1 cellular context compared by ENCODE assay signal in the genomic region with DNA sequence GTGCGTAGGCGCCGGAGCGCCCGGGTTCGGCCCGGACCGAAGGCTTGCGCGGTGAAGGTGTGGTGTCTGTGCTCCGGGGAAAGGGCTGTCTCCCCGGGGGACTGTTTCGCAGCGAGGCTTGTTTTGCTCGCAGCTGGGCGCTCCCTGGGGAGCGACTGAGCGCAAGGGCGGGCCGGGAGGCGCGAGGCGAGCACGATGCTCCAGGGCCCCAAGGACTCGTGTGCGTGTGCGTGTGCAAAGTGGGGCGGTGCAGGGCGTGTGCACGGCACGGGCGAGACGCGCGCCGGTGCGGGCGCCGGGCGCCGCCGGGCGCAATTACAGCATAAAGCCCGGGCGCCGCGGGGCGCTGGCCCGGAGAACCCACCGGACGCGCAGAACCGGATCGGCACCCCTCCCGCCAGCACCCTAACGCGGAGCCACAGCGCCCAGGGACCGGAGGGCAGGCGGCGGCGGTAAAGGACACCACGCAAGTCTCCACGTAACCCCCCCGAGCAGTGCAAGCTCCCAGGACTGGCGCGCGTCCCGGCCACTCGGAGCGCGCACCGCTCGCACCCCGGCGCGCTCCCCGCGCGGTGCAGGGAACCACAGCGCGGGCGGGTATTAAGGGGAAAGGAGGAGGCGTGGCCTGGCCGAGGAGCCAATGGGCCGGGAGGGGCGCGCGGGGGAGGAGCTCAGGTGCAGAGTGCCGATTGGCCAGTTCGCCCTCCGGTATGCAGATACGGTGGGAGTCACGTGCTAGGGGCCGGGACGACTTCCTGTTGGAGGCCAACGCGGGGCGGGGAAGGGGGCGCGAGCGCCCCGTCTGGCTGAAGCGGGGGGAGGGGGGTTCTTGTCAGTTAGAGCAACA.
A peak's percentile ranks its signal among the peaks of the same experiment; 100 is the strongest.
TF ChIP-seq lines count a peak whose summit lies in the region.

A gene with protein sequence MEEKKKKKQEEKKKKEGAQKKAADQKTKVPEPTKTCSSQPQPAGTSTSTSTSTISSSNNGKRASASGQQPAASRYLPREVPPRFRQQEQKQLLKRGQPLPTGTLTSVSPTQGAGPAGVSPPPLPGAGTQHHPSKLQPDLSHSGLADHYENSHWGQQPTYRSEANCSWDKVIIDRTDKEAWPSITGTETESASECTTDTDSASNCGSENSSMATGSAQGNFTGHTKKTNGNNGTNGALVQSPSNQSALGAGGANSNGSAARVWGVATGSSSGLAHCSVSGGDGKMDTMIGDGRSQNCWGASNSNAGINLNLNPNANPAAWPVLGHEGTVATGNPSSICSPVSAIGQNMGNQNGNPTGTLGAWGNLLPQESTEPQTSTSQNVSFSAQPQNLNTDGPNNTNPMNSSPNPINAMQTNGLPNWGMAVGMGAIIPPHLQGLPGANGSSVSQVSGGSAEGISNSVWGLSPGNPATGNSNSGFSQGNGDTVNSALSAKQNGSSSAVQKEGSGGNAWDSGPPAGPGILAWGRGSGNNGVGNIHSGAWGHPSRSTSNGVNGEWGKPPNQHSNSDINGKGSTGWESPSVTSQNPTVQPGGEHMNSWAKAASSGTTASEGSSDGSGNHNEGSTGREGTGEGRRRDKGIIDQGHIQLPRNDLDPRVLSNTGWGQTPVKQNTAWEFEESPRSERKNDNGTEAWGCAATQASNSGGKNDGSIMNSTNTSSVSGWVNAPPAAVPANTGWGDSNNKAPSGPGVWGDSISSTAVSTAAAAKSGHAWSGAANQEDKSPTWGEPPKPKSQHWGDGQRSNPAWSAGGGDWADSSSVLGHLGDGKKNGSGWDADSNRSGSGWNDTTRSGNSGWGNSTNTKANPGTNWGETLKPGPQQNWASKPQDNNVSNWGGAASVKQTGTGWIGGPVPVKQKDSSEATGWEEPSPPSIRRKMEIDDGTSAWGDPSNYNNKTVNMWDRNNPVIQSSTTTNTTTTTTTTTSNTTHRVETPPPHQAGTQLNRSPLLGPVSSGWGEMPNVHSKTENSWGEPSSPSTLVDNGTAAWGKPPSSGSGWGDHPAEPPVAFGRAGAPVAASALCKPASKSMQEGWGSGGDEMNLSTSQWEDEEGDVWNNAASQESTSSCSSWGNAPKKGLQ (N-terminal part only) (plus strand): TSS at position 835 of the 847 bp plus-strand sequence. CDS start 45,504 bp downstream, outside the sequence.

TF ChIP-seq in K562, 482 proteins besides CTCF, POLR2A, EP300 and RAD21 (continued from another document and continues in another):
- TF ChIP-seq, protein P1, sequence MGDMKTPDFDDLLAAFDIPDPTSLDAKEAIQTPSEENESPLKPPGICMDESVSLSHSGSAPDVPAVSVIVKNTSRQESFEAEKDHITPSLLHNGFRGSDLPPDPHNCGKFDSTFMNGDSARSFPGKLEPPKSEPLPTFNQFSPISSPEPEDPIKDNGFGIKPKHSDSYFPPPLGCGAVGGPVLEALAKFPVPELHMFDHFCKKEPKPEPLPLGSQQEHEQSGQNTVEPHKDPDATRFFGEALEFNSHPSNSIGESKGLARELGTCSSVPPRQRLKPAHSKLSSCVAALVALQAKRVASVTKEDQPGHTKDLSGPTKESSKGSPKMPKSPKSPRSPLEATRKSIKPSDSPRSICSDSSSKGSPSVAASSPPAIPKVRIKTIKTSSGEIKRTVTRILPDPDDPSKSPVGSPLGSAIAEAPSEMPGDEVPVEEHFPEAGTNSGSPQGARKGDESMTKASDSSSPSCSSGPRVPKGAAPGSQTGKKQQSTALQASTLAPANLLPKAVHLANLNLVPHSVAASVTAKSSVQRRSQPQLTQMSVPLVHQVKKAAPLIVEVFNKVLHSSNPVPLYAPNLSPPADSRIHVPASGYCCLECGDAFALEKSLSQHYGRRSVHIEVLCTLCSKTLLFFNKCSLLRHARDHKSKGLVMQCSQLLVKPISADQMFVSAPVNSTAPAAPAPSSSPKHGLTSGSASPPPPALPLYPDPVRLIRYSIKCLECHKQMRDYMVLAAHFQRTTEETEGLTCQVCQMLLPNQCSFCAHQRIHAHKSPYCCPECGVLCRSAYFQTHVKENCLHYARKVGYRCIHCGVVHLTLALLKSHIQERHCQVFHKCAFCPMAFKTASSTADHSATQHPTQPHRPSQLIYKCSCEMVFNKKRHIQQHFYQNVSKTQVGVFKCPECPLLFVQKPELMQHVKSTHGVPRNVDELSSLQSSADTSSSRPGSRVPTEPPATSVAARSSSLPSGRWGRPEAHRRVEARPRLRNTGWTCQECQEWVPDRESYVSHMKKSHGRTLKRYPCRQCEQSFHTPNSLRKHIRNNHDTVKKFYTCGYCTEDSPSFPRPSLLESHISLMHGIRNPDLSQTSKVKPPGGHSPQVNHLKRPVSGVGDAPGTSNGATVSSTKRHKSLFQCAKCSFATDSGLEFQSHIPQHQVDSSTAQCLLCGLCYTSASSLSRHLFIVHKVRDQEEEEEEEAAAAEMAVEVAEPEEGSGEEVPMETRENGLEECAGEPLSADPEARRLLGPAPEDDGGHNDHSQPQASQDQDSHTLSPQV (IDR thresholded peaks at IDR 0.05), result no peak; the same call in 1 of the 2 replicates
- TF ChIP-seq CC2D1A (IDR thresholded peaks at IDR 0.05) (no peak), ZNF584 (CRISPR knock-in tag; IDR thresholded peaks at IDR 0.05; ENCODE audit: low read depth) (no peak), SETDB1 (IDR thresholded peaks at IDR 0.05; ENCODE audit: low read length) (no peak), HDAC3 (IDR thresholded peaks at IDR 0.05; ENCODE audit: borderline replicate concordance, partially characterized antibody) (no peak), ZNF785 (CRISPR knock-in tag; IDR thresholded peaks at IDR 0.05) (no peak), ELF2 (CRISPR knock-in tag; IDR thresholded peaks at IDR 0.05) (0 out of 2 replicates have a peak, but pooled peaks have one; percentile 41), CTBP1 (IDR thresholded peaks at IDR 0.05; ENCODE audit: borderline replicate concordance) (peak; percentile 96), ZNF668 (CRISPR knock-in tag; IDR thresholded peaks at IDR 0.05) (no peak), ZNF274 (IDR thresholded peaks at IDR 0.05; ENCODE audit: borderline replicate concordance, low read depth, low read length) (no peak), JUN (IDR thresholded peaks at IDR 0.05; ENCODE audit: borderline replicate concordance, low read depth, low read length) (no peak), JUN (CRISPR knock-in tag; IDR thresholded peaks at IDR 0.05; ENCODE audit: borderline replicate concordance) (0 out of 2 replicates have a peak, but pooled peaks have one; percentile 77)
- TF ChIP-seq, protein P2, sequence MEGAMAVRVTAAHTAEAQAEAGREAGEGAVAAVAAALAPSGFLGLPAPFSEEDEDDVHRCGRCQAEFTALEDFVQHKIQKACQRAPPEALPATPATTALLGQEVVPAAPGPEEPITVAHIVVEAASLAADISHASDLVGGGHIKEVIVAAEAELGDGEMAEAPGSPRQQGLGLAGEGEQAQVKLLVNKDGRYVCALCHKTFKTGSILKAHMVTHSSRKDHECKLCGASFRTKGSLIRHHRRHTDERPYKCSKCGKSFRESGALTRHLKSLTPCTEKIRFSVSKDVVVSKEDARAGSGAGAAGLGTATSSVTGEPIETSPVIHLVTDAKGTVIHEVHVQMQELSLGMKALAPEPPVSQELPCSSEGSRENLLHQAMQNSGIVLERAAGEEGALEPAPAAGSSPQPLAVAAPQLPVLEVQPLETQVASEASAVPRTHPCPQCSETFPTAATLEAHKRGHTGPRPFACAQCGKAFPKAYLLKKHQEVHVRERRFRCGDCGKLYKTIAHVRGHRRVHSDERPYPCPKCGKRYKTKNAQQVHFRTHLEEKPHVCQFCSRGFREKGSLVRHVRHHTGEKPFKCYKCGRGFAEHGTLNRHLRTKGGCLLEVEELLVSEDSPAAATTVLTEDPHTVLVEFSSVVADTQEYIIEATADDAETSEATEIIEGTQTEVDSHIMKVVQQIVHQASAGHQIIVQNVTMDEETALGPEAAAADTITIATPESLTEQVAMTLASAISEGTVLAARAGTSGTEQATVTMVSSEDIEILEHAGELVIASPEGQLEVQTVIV (CRISPR knock-in tag; IDR thresholded peaks at IDR 0.05; ENCODE audit: borderline replicate concordance), result no peak
- TF ChIP-seq, protein P3, sequence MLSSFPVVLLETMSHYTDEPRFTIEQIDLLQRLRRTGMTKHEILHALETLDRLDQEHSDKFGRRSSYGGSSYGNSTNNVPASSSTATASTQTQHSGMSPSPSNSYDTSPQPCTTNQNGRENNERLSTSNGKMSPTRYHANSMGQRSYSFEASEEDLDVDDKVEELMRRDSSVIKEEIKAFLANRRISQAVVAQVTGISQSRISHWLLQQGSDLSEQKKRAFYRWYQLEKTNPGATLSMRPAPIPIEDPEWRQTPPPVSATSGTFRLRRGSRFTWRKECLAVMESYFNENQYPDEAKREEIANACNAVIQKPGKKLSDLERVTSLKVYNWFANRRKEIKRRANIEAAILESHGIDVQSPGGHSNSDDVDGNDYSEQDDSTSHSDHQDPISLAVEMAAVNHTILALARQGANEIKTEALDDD (IDR thresholded peaks at IDR 0.05), result no peak
- TF ChIP-seq, protein P4, sequence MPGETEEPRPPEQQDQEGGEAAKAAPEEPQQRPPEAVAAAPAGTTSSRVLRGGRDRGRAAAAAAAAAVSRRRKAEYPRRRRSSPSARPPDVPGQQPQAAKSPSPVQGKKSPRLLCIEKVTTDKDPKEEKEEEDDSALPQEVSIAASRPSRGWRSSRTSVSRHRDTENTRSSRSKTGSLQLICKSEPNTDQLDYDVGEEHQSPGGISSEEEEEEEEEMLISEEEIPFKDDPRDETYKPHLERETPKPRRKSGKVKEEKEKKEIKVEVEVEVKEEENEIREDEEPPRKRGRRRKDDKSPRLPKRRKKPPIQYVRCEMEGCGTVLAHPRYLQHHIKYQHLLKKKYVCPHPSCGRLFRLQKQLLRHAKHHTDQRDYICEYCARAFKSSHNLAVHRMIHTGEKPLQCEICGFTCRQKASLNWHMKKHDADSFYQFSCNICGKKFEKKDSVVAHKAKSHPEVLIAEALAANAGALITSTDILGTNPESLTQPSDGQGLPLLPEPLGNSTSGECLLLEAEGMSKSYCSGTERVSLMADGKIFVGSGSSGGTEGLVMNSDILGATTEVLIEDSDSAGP (CRISPR knock-in tag; IDR thresholded peaks at IDR 0.05), result no peak
- TF ChIP-seq, protein P5, sequence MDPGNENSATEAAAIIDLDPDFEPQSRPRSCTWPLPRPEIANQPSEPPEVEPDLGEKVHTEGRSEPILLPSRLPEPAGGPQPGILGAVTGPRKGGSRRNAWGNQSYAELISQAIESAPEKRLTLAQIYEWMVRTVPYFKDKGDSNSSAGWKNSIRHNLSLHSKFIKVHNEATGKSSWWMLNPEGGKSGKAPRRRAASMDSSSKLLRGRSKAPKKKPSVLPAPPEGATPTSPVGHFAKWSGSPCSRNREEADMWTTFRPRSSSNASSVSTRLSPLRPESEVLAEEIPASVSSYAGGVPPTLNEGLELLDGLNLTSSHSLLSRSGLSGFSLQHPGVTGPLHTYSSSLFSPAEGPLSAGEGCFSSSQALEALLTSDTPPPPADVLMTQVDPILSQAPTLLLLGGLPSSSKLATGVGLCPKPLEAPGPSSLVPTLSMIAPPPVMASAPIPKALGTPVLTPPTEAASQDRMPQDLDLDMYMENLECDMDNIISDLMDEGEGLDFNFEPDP (CRISPR knock-in tag; IDR thresholded peaks at IDR 0.05), result peak; percentile 87; the same call in 1 of the 2 replicates
- TF ChIP-seq, protein P6, sequence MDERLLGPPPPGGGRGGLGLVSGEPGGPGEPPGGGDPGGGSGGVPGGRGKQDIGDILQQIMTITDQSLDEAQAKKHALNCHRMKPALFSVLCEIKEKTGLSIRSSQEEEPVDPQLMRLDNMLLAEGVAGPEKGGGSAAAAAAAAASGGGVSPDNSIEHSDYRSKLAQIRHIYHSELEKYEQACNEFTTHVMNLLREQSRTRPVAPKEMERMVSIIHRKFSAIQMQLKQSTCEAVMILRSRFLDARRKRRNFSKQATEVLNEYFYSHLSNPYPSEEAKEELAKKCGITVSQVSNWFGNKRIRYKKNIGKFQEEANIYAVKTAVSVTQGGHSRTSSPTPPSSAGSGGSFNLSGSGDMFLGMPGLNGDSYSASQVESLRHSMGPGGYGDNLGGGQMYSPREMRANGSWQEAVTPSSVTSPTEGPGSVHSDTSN (CRISPR knock-in tag; IDR thresholded peaks at IDR 0.05; ENCODE audit: low read depth), result no peak
- TF ChIP-seq, protein P6 (tag; conservative IDR thresholded peaks at IDR 0.05; ENCODE audit: low read depth), result no peak
- TF ChIP-seq, protein P7, sequence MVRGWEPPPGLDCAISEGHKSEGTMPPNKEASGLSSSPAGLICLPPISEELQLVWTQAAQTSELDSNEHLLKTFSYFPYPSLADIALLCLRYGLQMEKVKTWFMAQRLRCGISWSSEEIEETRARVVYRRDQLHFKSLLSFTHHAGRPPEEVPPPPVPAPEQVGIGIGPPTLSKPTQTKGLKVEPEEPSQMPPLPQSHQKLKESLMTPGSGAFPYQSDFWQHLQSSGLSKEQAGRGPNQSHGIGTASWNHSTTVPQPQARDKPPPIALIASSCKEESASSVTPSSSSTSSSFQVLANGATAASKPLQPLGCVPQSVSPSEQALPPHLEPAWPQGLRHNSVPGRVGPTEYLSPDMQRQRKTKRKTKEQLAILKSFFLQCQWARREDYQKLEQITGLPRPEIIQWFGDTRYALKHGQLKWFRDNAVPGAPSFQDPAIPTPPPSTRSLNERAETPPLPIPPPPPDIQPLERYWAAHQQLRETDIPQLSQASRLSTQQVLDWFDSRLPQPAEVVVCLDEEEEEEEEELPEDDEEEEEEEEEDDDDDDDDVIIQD (CRISPR knock-in tag; IDR thresholded peaks at IDR 0.05), result 0 out of 2 replicates have a peak, but pooled peaks have one; percentile 25
- TF ChIP-seq, protein P8, sequence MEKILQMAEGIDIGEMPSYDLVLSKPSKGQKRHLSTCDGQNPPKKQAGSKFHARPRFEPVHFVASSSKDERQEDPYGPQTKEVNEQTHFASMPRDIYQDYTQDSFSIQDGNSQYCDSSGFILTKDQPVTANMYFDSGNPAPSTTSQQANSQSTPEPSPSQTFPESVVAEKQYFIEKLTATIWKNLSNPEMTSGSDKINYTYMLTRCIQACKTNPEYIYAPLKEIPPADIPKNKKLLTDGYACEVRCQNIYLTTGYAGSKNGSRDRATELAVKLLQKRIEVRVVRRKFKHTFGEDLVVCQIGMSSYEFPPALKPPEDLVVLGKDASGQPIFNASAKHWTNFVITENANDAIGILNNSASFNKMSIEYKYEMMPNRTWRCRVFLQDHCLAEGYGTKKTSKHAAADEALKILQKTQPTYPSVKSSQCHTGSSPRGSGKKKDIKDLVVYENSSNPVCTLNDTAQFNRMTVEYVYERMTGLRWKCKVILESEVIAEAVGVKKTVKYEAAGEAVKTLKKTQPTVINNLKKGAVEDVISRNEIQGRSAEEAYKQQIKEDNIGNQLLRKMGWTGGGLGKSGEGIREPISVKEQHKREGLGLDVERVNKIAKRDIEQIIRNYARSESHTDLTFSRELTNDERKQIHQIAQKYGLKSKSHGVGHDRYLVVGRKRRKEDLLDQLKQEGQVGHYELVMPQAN (IDR thresholded peaks at IDR 0.05; ENCODE audit: borderline replicate concordance), result no peak
